Comparison of ENCODE assay signal across 29 cellular contexts in the genomic region with DNA sequence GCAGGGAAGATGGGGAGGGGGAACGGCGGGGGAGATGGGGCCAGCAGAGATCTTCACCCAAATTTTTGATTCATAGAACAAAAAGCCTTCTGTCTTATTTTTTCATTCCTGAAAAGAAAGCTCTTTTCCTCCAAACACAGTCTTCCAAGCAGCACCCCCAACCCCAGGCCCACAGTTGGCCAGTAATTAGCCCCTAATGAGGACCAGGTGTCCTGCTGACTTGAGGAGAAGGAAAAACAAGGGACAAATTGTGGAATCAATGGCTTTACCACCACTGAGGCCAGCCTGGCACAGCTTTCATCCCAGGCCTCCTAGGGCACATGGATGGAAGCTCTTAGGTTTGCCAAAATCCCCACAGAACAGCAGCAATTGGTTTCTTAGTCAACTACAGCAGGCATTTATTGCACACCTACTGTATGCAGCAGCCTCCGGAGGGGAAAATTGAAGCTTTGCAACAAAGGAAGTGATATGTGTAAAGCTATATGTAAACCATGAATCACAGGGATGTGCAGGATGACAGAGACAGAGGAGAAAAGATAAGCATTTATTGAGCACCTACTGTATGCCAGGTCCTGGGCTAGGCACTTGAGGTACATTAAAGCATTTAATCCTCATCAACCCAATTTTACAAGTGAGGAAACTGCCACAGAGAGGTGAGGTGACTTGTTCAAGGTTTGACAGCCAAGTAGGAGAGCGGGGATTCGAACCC.
"Had no signal": no experiment of that assay in that cellular context is flagged by ENCODE, and none has a peak within 500 bp of the region (broad histone marks: within the 10 kb centered on the region; RNA-seq: fewer than 3 reads in every experiment).

No MANE protein-coding gene starts in this region.

- H3K4me3 Mint-ChIP-seq: activated naive CD4-positive, alpha-beta T cell treated with anti-CD3 and anti-CD28 coated beads for 36 hours; activated naive CD8-positive, alpha-beta T cell treated with anti-CD3 and anti-CD28 coated beads, Interleukin-2, amount 50 U/mL, for 24 hours; central memory CD8-positive, alpha-beta T cell; dendritic cell treated with granulocyte-macrophage colony-stimulating factor and Interleukin-4, amounts not matched to agents 40 ng/mL and 50 ng/mL, for 4 days; endodermal cell; immature natural killer cell; memory B cell; natural killer cell; stimulated activated effector memory CD8-positive, alpha-beta T cell treated with anti-CD3 and anti-CD28 coated beads, Interleukin-12 subunit alpha, Interleukin-12 subunit beta, amount 100 ng/mL, for 72 hours; stimulated activated naive CD8-positive, alpha-beta T cell treated with anti-CD3 and anti-CD28 coated beads, Interleukin-15, Interleukin-2, amounts not matched to agents 100 ng/mL and 50 ng/mL, for 24 hours; T-helper 1 cell treated with Interleukin-12 subunit alpha and Interleukin-12 subunit beta and Interleukin-4 antibody, amounts not matched to agents 30 μg/mL and 1 μg/mL, for 36 hours; type B pancreatic cell had no signal

- H3K4me1 Mint-ChIP-seq: activated naive CD8-positive, alpha-beta T cell treated with anti-CD3 and anti-CD28 coated beads, Interleukin-2, amount 50 U/mL, for 24 hours; central memory CD8-positive, alpha-beta T cell; endodermal cell; immature natural killer cell; memory B cell; natural killer cell; stimulated activated effector memory CD8-positive, alpha-beta T cell treated with anti-CD3 and anti-CD28 coated beads, Interleukin-12 subunit alpha, Interleukin-12 subunit beta, amount 100 ng/mL, for 72 hours had no signal

- DNase-seq: activated CD4-positive, alpha-beta T cell treated with anti-CD3 and anti-CD28 coated beads for 4 hours; activated CD4-positive, alpha-beta T cell treated with anti-CD3 and anti-CD28 coated beads, Interleukin-2, amount 50 U/mL, for 48 hours; activated CD8-positive, alpha-beta memory T cell treated with anti-CD3 and anti-CD28 coated beads for 24 hours; activated effector memory CD4-positive, alpha-beta T cell treated with anti-CD3 and anti-CD28 coated beads, Interleukin-2, amount 50 U/mL, for 16 hours; activated naive CD4-positive, alpha-beta T cell treated with anti-CD3 and anti-CD28 coated beads for 36 hours; activated naive CD8-positive, alpha-beta T cell treated with anti-CD3 and anti-CD28 coated beads, Interleukin-2, amount 50 U/mL, for 24 hours; endodermal cell; foreskin fibroblast; hypothalamus; immature natural killer cell; midbrain; natural killer cell; posterior cingulate gyrus; stimulated activated CD4-positive, alpha-beta T cell treated with anti-CD3 and anti-CD28 coated beads, Interleukin-12 subunit alpha, Interleukin-12 subunit beta, amount 100 ng/mL, for 4 hours; stimulated activated CD4-positive, alpha-beta T cell treated with anti-CD3 and anti-CD28 coated beads, Interleukin-4, amount 100 ng/mL, for 24 hours; T-helper 9 cell; uterus had no signal

- H3K27ac Mint-ChIP-seq: activated naive CD4-positive, alpha-beta T cell treated with anti-CD3 and anti-CD28 coated beads for 36 hours; activated naive CD8-positive, alpha-beta T cell treated with anti-CD3 and anti-CD28 coated beads, Interleukin-2, amount 50 U/mL, for 24 hours; dendritic cell treated with granulocyte-macrophage colony-stimulating factor and Interleukin-4, amounts not matched to agents 40 ng/mL and 50 ng/mL, for 4 days; endodermal cell; immature natural killer cell; memory B cell; natural killer cell; stimulated activated effector memory CD8-positive, alpha-beta T cell treated with anti-CD3 and anti-CD28 coated beads, Interleukin-12 subunit alpha, Interleukin-12 subunit beta, amount 100 ng/mL, for 72 hours; stimulated activated naive CD8-positive, alpha-beta T cell treated with anti-CD3 and anti-CD28 coated beads, Interleukin-15, Interleukin-2, amounts not matched to agents 100 ng/mL and 50 ng/mL, for 24 hours; T-helper 1 cell treated with Interleukin-12 subunit alpha and Interleukin-12 subunit beta and Interleukin-4 antibody, amounts not matched to agents 30 μg/mL and 1 μg/mL, for 36 hours; type B pancreatic cell had no signal

- H3K27ac ChIP-seq: thoracic aorta, uterus, VCaP had no signal

- H3K4me1 ChIP-seq: uterus had no signal

- H3K27me3 Mint-ChIP-seq: activated naive CD8-positive, alpha-beta T cell treated with anti-CD3 and anti-CD28 coated beads, Interleukin-2, amount 50 U/mL, for 24 hours; central memory CD8-positive, alpha-beta T cell; dendritic cell treated with granulocyte-macrophage colony-stimulating factor and Interleukin-4, amounts not matched to agents 40 ng/mL and 50 ng/mL, for 4 days; stimulated activated naive CD8-positive, alpha-beta T cell treated with anti-CD3 and anti-CD28 coated beads, Interleukin-15, Interleukin-2, amounts not matched to agents 100 ng/mL and 50 ng/mL, for 24 hours; type B pancreatic cell had no signal

- H3K36me3 Mint-ChIP-seq: immature natural killer cell; memory B cell; natural killer cell; stimulated activated effector memory CD8-positive, alpha-beta T cell treated with anti-CD3 and anti-CD28 coated beads, Interleukin-12 subunit alpha, Interleukin-12 subunit beta, amount 100 ng/mL, for 72 hours; type B pancreatic cell had no signal

- H3K9me3 ChIP-seq: thoracic aorta, uterus had no signal

- ATAC-seq: activated naive CD8-positive, alpha-beta T cell treated with anti-CD3 and anti-CD28 coated beads, Interleukin-2, amount 50 U/mL, for 24 hours; esophagus mucosa; natural killer cell; sciatic nerve; stimulated activated effector memory CD8-positive, alpha-beta T cell treated with anti-CD3 and anti-CD28 coated beads, Interleukin-12 subunit alpha, Interleukin-12 subunit beta, amount 100 ng/mL, for 72 hours had no signal

- H3K4me3 ChIP-seq: skin epidermis, thoracic aorta, uterus had no signal

- H3K36me3 ChIP-seq: thoracic aorta, uterus had no signal

- H3K9me3 Mint-ChIP-seq: activated naive CD4-positive, alpha-beta T cell treated with anti-CD3 and anti-CD28 coated beads for 36 hours; activated naive CD8-positive, alpha-beta T cell treated with anti-CD3 and anti-CD28 coated beads, Interleukin-2, amount 50 U/mL, for 24 hours; central memory CD8-positive, alpha-beta T cell; dendritic cell treated with granulocyte-macrophage colony-stimulating factor and Interleukin-4, amounts not matched to agents 40 ng/mL and 50 ng/mL, for 4 days; endodermal cell; immature natural killer cell; memory B cell; natural killer cell; stimulated activated effector memory CD8-positive, alpha-beta T cell treated with anti-CD3 and anti-CD28 coated beads, Interleukin-12 subunit alpha, Interleukin-12 subunit beta, amount 100 ng/mL, for 72 hours; stimulated activated naive CD8-positive, alpha-beta T cell treated with anti-CD3 and anti-CD28 coated beads, Interleukin-15, Interleukin-2, amounts not matched to agents 100 ng/mL and 50 ng/mL, for 24 hours; T-helper 1 cell treated with Interleukin-12 subunit alpha and Interleukin-12 subunit beta and Interleukin-4 antibody, amounts not matched to agents 30 μg/mL and 1 μg/mL, for 36 hours; type B pancreatic cell had no signal

- H3K27me3 ChIP-seq: uterus had no signal
